Comparison of ENCODE assay signal across 19 cellular contexts in the genomic region with DNA sequence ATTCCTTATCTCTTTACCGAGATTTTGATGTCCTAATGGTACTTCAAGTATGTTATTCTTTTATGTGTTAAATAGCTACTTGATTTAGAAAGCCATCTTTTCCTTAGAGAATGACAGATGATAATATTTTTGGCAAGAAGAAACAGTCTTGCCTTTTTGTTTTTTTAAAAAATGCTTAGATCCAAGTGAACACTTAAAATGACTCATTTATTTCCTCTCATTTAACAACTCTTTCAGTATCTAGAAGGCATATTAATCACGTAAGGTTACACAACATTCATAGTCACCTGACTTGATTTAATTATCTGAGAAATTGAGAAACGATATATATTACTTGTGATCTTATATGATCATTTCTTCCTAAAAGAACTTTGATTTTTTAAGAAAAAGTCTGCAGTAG. TPM values are rescaled to one million over a fixed set of nuclear protein-coding genes. Genes with fewer than 3 reads are reported as not detected.
DNase-seq lines count a peak whose midpoint lies in the region; ATAC-seq and TF ChIP-seq lines count a peak whose summit lies in the region.
"Had no signal": no experiment of that assay in that cellular context is flagged by ENCODE, and none has a peak within 500 bp of the region (broad histone marks: within the 10 kb centered on the region; RNA-seq: fewer than 3 reads in every experiment).

No MANE protein-coding gene starts in this region.

- no peak overlapping the region for H3K4me2 ChIP-seq in SK-N-SH
- H3K4me2 ChIP-seq in fibroblast of lung (ENCODE audit: extremely low read depth, insufficient read depth, low read length): no peak overlapping the region
- H3K4me2 ChIP-seq: GM23338 had no signal

- H4K20me1 ChIP-seq in SK-N-SH (ENCODE audit: insufficient read depth) (no peaks in the 10 kb centered on the region), fibroblast of lung (ENCODE audit: control insufficient read depth, extremely low read depth, insufficient read depth, low read length) (no peaks in the 10 kb centered on the region)

- H3K4me3 ChIP-seq in SK-N-SH (ENCODE audit: low read depth in 2 of 2, low read length in 1 of 2) (no peak overlapping the region), fibroblast of lung (replicated peaks in 1 of 4; ENCODE audit: control extremely low read depth in 1 of 4, insufficient read depth in 1 of 4, low read depth in 3 of 4, low read length in 4 of 4) (no peak overlapping the region), skeletal muscle cell (ENCODE audit: low read depth, low read length) (no peak overlapping the region)
- H3K4me3 ChIP-seq: GM23338, skin epidermis had no signal

- CTCF ChIA-PET in SK-N-SH (lab: Yijun Ruan, JAX): no interaction called here

- H3K36me3 ChIP-seq in SK-N-SH (replicated peaks in 1 of 2; ENCODE audit: control insufficient read depth in 1 of 2, insufficient read depth in 2 of 2, low read length in 1 of 2) (peaks cover 33 to 60% of the 10 kb centered on the region in 2 experiments), fibroblast of lung (ENCODE audit: control insufficient read depth, insufficient read depth, low read length) (peaks cover 1% of the 10 kb centered on the region)

- no peak for TF ChIP-seq EP300 in SK-N-SH (IDR thresholded peaks at IDR 0.05; ENCODE audit: borderline replicate concordance in 1 of 2, low read depth in 1 of 2, low read length in 1 of 2)

- peaks cover 50% of the 10 kb centered on the region for H3F3A ChIP-seq in SK-N-SH (replicated peaks; ENCODE audit: insufficient read depth)

- no peaks in the 10 kb centered on the region for H3K9me2 ChIP-seq in SK-N-SH

- TF ChIP-seq RAD21 in SK-N-SH (IDR thresholded peaks at IDR 0.05; ENCODE audit: low read length): no peak

- H3K9ac ChIP-seq in SK-N-SH: no peak overlapping the region
- H3K9ac ChIP-seq in fibroblast of lung (ENCODE audit: insufficient read depth, low read length): no peak overlapping the region

- TF ChIP-seq CTCF in SK-N-SH (IDR thresholded peaks at IDR 0.05) (no peak), fibroblast of lung (conservative IDR thresholded peaks at IDR 0.05 in 1 of 2, IDR thresholded peaks at IDR 0.05 in 1 of 2; ENCODE audit: low read depth in 1 of 2, low read length in 2 of 2) (no peak)

- peak; percentile 18 for DNase-seq in NOMO-1 treated with DMSO at 0.1 percent for 48 hours (lab: John Stamatoyannopoulos, UW; ENCODE audit: unreplicated experiment)
- no peak for DNase-seq in NOMO-1 treated with dmso at 0.1 percent for 144 hours (lab: John Stamatoyannopoulos, UW; ENCODE audit: unreplicated experiment)
- no peak for DNase-seq in SK-N-SH
- DNase-seq in fibroblast of lung (ENCODE audit: low read depth in 2 of 2): peak; percentile 71 to 79
- peak; percentile 14 for DNase-seq in skeletal muscle cell (ENCODE audit: low read depth)
- DNase-seq in HT-29 (ENCODE audit: low spot score): no peak
- DNase-seq in T-helper 1 cell: no peak
- DNase-seq: activated CD8-positive, alpha-beta memory T cell treated with anti-CD3 and anti-CD28 coated beads, Interleukin-2, amount 50 U/mL, for 48 hours; activated naive CD4-positive, alpha-beta T cell treated with Interleukin-2 at 50 U/mL for 16 hours; Caco-2; central memory CD4-positive, alpha-beta T cell; NCI-H1105 treated with DMSO at 0.1 percent for 48 hours; NCI-H345; stimulated activated naive CD8-positive, alpha-beta T cell treated with anti-CD3 and anti-CD28 coated beads, Interleukin-15, Interleukin-2, amounts not matched to agents 100 U/mL and 50 U/mL, for 24 hours had no signal

- ATAC-seq in HG03571 (IDR thresholded peaks at IDR 0.05; ENCODE audit: unreplicated experiment): no peak
- ATAC-seq: activated CD4-positive, CD25-positive, alpha-beta regulatory T cell treated with anti-CD3 and anti-CD28 coated beads, Interleukin-2, amount 50 U/mL, for 24 hours; GM23338; stimulated activated naive CD8-positive, alpha-beta T cell treated with anti-CD3 and anti-CD28 coated beads, Interleukin-15, Interleukin-2, amounts not matched to agents 100 U/mL and 50 U/mL, for 24 hours had no signal

- H2AFZ ChIP-seq in SK-N-SH (ENCODE audit: low read depth) (no peak overlapping the region), fibroblast of lung (ENCODE audit: low read length) (no peak overlapping the region)
- H2AFZ ChIP-seq: GM23338 had no signal

- POLR2A ChIA-PET in SK-N-SH (lab: Yijun Ruan, JAX): no interaction called here

- H3K4me1 ChIP-seq in SK-N-SH (ENCODE audit: control insufficient read depth in 1 of 2, insufficient read depth in 2 of 2, low read depth in 1 of 2, low read length in 1 of 2) (peaks cover 0 to 36% of the 10 kb centered on the region in 2 experiments; a peak in 2 of 4 replicates), fibroblast of lung (ENCODE audit: control insufficient read depth, extremely low read depth, insufficient read depth, low read length) (peaks cover 8% of the 10 kb centered on the region)

- H3K27me3 ChIP-seq in SK-N-SH (ENCODE audit: insufficient read depth): no peaks in the 10 kb centered on the region
- no peaks in the 10 kb centered on the region for H3K27me3 ChIP-seq in fibroblast of lung (ENCODE audit: control insufficient read depth, insufficient read depth, low read length)

- H3K79me2 ChIP-seq in SK-N-SH (ENCODE audit: insufficient read depth) (0 out of 2 replicates have a peak, but pooled peaks cover 3% of the 10 kb centered on the region), fibroblast of lung (ENCODE audit: control insufficient read depth, insufficient read depth, low read length) (no peaks in the 10 kb centered on the region)

- WGBS in SK-N-SH (ENCODE audit: low lambda C conversion rate): 46% methylated on average over 3 of the region's 3 CpGs

- no peaks in the 10 kb centered on the region for H3K9me3 ChIP-seq in SK-N-SH
- H3K9me3 ChIP-seq in fibroblast of lung (ENCODE audit: control insufficient read depth, insufficient read depth, low read depth, low read length): no peaks in the 10 kb centered on the region
- H3K9me3 ChIP-seq: Caco-2 had no signal

- H3K27ac ChIP-seq in SK-N-SH (ENCODE audit: low read depth in 2 of 2, low read length in 1 of 2) (peak overlapping the region; percentile 50 to 68; a peak in 3 of 4 replicates), fibroblast of lung (ENCODE audit: insufficient read depth, low read length) (no peak overlapping the region)
- H3K27ac ChIP-seq: 22Rv1 had no signal

TF ChIP-seq in SK-N-SH, 30 proteins besides CTCF, POLR2A, EP300 and RAD21 (continues in another document):
- TF ChIP-seq RCOR1 (IDR thresholded peaks at IDR 0.05; ENCODE audit: low read length) (no peak), MEF2A (IDR thresholded peaks at IDR 0.05; ENCODE audit: borderline replicate concordance, low read depth) (no peak), TCF12 (IDR thresholded peaks at IDR 0.05) (no peak; the same call in 1 of the 2 replicates), ZBTB33 (IDR thresholded peaks at IDR 0.05; ENCODE audit: borderline replicate concordance, low read depth) (no peak), JUND (IDR thresholded peaks at IDR 0.05) (no peak), FOSL2 (IDR thresholded peaks at IDR 0.05; ENCODE audit: borderline replicate concordance, low read depth) (no peak), EZH2phosphoT487 (IDR thresholded peaks at IDR 0.05; ENCODE audit: borderline replicate concordance, low read depth) (no peak), ELF1 (IDR thresholded peaks at IDR 0.05) (no peak), USF1 (IDR thresholded peaks at IDR 0.05; ENCODE audit: borderline replicate concordance, low read depth) (no peak), CHD2 (IDR thresholded peaks at IDR 0.05; ENCODE audit: low read length, partially characterized antibody) (no peak), NFIC (IDR thresholded peaks at IDR 0.05; ENCODE audit: borderline replicate concordance) (no peak), MAX (IDR thresholded peaks at IDR 0.05; ENCODE audit: low read depth) (no peak)
- TF ChIP-seq, protein P1, sequence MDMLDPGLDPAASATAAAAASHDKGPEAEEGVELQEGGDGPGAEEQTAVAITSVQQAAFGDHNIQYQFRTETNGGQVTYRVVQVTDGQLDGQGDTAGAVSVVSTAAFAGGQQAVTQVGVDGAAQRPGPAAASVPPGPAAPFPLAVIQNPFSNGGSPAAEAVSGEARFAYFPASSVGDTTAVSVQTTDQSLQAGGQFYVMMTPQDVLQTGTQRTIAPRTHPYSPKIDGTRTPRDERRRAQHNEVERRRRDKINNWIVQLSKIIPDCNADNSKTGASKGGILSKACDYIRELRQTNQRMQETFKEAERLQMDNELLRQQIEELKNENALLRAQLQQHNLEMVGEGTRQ (IDR thresholded peaks at IDR 0.05; ENCODE audit: borderline replicate concordance, low read depth, low read length): no peak

RNA-seq across cellular contexts. Expression of gene SUCO, which starts 52.4 kb away (rescaled TPM):
- polyA plus RNA-seq in SK-N-SH (2012; rRNA removed) (5.4 and 7.6 TPM in 2 replicates), fibroblast of lung (17.1 and 20.4 TPM in 2 replicates)
- 8.6 and 9.9 TPM in 2 replicates for polyA plus RNA-seq in SK-N-SH (2012; cell fraction: cytosol; rRNA removed)
- polyA plus RNA-seq in SK-N-SH (2012; cell fraction: nucleus; rRNA removed): 4.4 and 10.0 TPM in 2 replicates
- 22.6 and 25.8 TPM in 2 replicates for total RNA-seq in fibroblast of lung
- polyA plus RNA-seq in fibroblast of lung (2012): 12.4 and 16.3 TPM in 2 replicates
- 3.0 and 3.4 TPM in 2 replicates for polyA minus RNA-seq in fibroblast of lung (ENCODE audit: low replicate concordance)
- 13.9 and 14.2 TPM in 2 replicates for total RNA-seq in HT-29 (2014; rRNA removed; shearing (Covaris generic))

Comparison
In these comparisons a context has a peak if more than half of its experiments do, and no peak if none do; other contexts are left out.
1. DNase-seq: peak in NOMO-1 treated with DMSO at 0.1 percent for 48 hours (single experiment), fibroblast of lung (2 of 2) and skeletal muscle cell (single experiment); none in NOMO-1 treated with dmso at 0.1 percent for 144 hours (single experiment), SK-N-SH (single experiment), HT-29 (single experiment) and T-helper 1 cell (0 of 5).